In genomic region chr13:24063281-24063851, GRCh38 we compare ENCODE assay signal across 15 cellular contexts.
DNase-seq lines count a peak whose midpoint lies in the region; ATAC-seq, FAIRE-seq and TF ChIP-seq lines count a peak whose summit lies in the region.
"Had no signal": no experiment of that assay in that cellular context is flagged by ENCODE, and none has a peak within 500 bp of the region (broad histone marks: within the 10 kb centered on the region; RNA-seq: fewer than 3 reads in every experiment).

No MANE protein-coding gene starts in this region.

- no peak for TF ChIP-seq POLR2A in ovary (IDR thresholded peaks at IDR 0.05)

- TF ChIP-seq CTCF in ovary (IDR thresholded peaks at IDR 0.05), result no peak

- H3K9me3 ChIP-seq in ovary, result no peaks in the 10 kb centered on the region
- H3K9me3 ChIP-seq: gastroesophageal sphincter had no signal

- no peak for TF ChIP-seq EP300 in ovary (IDR thresholded peaks at IDR 0.05)

- 8 to 13% (median 12%) methylated on average over 8 of the region's 8 CpGs for WGBS in ovary, 3 donors

- FAIRE-seq in endometrium (lab: Jason Lieb, UNC), result peak; percentile 83

- H3K4me1 ChIP-seq in ovary (ENCODE audit: insufficient read depth), result peaks cover 15% of the 10 kb centered on the region
- H3K4me1 ChIP-seq: gastroesophageal sphincter had no signal

- ATAC-seq in HG03025 (IDR thresholded peaks at IDR 0.05; ENCODE audit: low FRiP score, unreplicated experiment), result no peak
- ATAC-seq: activated CD4-positive, CD25-positive, alpha-beta regulatory T cell treated with anti-CD3 and anti-CD28 coated beads, Interleukin-2, amount 50 U/mL, for 24 hours; gastroesophageal sphincter had no signal

- DNase-seq in DMS 273 (lab: John Stamatoyannopoulos, UW; ENCODE audit: unreplicated experiment) (peak; percentile 7), DMS 273 treated with DMSO at 0.1 percent for 48 hours (lab: John Stamatoyannopoulos, UW) (no peak), NCI-H2029 treated with DMSO at 0.1 percent for 48 hours (lab: John Stamatoyannopoulos, UW) (peak; percentile 16), ovary (peak; percentile 67 to 81 (median 78)), posterior cingulate gyrus (no peak), NCI-H526 treated with DMSO at 0.1 percent for 48 hours (lab: John Stamatoyannopoulos, UW) (no peak)
- DNase-seq: central memory CD4-positive, alpha-beta T cell; H7; NCI-H1694; RPMI8226 had no signal

- H3K36me3 ChIP-seq in ovary, result no peaks in the 10 kb centered on the region
- H3K36me3 ChIP-seq: gastroesophageal sphincter had no signal

- intact Hi-C loops in ovary (cut with DNase I) (loop anchor here in 1 of 4 donors (10.0 kb wide), 1 partner anchor 101 kb away; the partner anchor contains the start of gene SPATA13), posterior cingulate gyrus (cut with DNase I) (loop anchor here (10.0 kb wide), 1 partner anchor 51 kb away; no protein-coding TSS in a partner anchor)

- no peak overlapping the region for H3K4me3 ChIP-seq in ovary
- H3K4me3 ChIP-seq: gastroesophageal sphincter had no signal

- peak overlapping the region in 1 of 2 donors; percentile 67 for H3K27ac ChIP-seq in ovary
- H3K27ac ChIP-seq: 22Rv1 had no signal

- no peaks in the 10 kb centered on the region for H3K27me3 ChIP-seq in ovary
- H3K27me3 ChIP-seq: gastroesophageal sphincter had no signal

Comparison
In these comparisons a context has a peak if more than half of its experiments do, and no peak if none do; other contexts are left out.
1. DNase-seq: peak in DMS 273 (single experiment), NCI-H2029 treated with DMSO at 0.1 percent for 48 hours (single experiment) and ovary (5 of 5); none in DMS 273 treated with DMSO at 0.1 percent for 48 hours (single experiment), posterior cingulate gyrus (0 of 10) and NCI-H526 treated with DMSO at 0.1 percent for 48 hours (single experiment).